Comparison of ENCODE assay signal across 1 cellular context in genomic region chr10:69327463-69328345, GRCh38.
TF ChIP-seq lines count a peak whose summit lies in the region.

No MANE protein-coding gene starts in this region.

TF ChIP-seq in HepG2, 621 proteins besides CTCF, POLR2A, EP300 and RAD21 (continued from another document):
- TF ChIP-seq, protein P1, sequence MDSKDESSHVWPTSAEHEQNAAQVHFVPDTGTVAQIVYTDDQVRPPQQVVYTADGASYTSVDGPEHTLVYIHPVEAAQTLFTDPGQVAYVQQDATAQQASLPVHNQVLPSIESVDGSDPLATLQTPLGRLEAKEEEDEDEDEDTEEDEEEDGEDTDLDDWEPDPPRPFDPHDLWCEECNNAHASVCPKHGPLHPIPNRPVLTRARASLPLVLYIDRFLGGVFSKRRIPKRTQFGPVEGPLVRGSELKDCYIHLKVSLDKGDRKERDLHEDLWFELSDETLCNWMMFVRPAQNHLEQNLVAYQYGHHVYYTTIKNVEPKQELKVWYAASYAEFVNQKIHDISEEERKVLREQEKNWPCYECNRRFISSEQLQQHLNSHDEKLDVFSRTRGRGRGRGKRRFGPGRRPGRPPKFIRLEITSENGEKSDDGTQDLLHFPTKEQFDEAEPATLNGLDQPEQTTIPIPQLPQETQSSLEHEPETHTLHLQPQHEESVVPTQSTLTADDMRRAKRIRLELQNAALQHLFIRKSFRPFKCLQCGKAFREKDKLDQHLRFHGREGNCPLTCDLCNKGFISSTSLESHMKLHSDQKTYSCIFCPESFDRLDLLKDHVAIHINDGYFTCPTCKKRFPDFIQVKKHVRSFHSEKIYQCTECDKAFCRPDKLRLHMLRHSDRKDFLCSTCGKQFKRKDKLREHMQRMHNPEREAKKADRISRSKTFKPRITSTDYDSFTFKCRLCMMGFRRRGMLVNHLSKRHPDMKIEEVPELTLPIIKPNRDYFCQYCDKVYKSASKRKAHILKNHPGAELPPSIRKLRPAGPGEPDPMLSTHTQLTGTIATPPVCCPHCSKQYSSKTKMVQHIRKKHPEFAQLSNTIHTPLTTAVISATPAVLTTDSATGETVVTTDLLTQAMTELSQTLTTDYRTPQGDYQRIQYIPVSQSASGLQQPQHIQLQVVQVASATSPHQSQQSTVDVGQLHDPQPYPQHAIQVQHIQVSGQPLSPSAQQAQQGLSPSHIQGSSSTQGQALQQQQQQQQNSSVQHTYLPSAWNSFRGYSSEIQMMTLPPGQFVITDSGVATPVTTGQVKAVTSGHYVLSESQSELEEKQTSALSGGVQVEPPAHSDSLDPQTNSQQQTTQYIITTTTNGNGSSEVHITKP (CRISPR knock-in tag; IDR thresholded peaks at IDR 0.05; ENCODE audit: low read depth) = no peak
- TF ChIP-seq TERF1 (CRISPR knock-in tag; IDR thresholded peaks at IDR 0.05) = no peak
TF ChIP-seq in HepG2: peak in this region for 0.
